Comparison of ENCODE assay signal across 18 cellular contexts in the genomic region with DNA sequence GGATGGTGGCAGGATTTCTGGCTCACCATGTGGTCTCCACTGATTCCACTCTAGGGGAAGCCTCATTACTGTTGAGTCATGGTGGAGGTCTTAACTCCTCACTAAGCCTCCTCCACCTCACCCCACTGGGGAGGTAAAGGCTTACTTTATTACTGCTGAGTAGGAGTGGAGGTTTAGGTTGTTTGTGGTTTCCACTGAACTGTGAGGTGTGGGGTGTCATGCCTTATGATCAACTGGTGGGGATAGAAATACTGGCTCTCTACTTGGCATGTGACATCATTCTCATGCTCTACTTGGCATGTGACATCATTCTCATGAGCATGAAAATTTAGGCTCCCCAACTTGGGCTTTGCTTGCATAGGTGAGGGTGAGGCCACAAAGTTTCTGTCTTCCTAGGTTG. TPM values are rescaled to one million over a fixed set of nuclear protein-coding genes. Genes with fewer than 3 reads are reported as not detected.
DNase-seq lines count a peak whose midpoint lies in the region; ATAC-seq lines count a peak whose summit lies in the region.
"Had no signal": no experiment of that assay in that cellular context is flagged by ENCODE, and none has a peak within 500 bp of the region (broad histone marks: within the 10 kb centered on the region; RNA-seq: fewer than 3 reads in every experiment).

No MANE protein-coding gene starts in this region.

- H3K27ac Mint-ChIP-seq in stimulated activated naive CD8-positive, alpha-beta T cell treated with anti-CD3 and anti-CD28 coated beads, Interleukin-15, amount 100 ng/mL, for 72 hours, result no peak overlapping the region
- H3K27ac Mint-ChIP-seq in stimulated activated effector memory CD8-positive, alpha-beta T cell treated with anti-CD3 and anti-CD28 coated beads, Interleukin-12 subunit alpha, Interleukin-12 subunit beta, amount 100 ng/mL, for 72 hours, result no peak overlapping the region
- H3K27ac Mint-ChIP-seq: CD14-positive monocyte; CD8-positive, alpha-beta T cell; GM23338 had no signal

- peak; percentile 49 for ATAC-seq in stimulated activated naive CD8-positive, alpha-beta T cell treated with anti-CD3 and anti-CD28 coated beads, Interleukin-15, Interleukin-2, amounts not matched to agents 100 U/mL and 50 U/mL, for 24 hours
- ATAC-seq in stimulated activated naive CD8-positive, alpha-beta T cell treated with anti-CD3 and anti-CD28 coated beads, Interleukin-15, amount 100 ng/mL, for 72 hours, result no peak
- peak; percentile 67 for ATAC-seq in stimulated activated effector memory CD8-positive, alpha-beta T cell treated with anti-CD3 and anti-CD28 coated beads, Interleukin-12 subunit alpha, Interleukin-12 subunit beta, amount 100 ng/mL, for 72 hours
- ATAC-seq in GM19328 (IDR thresholded peaks at IDR 0.05; ENCODE audit: unreplicated experiment) (no peak), HG03354 (IDR thresholded peaks at IDR 0.05; ENCODE audit: poor library complexity, severe bottlenecking, unreplicated experiment) (no peak)
- ATAC-seq: A549; CD8-positive, alpha-beta T cell; GM23338 had no signal

- no peaks in the 10 kb centered on the region for H3K4me1 ChIP-seq in SJCRH30
- H3K4me1 ChIP-seq: A549, BE2C had no signal

- no peaks in the 10 kb centered on the region for H3K27me3 ChIP-seq in SJCRH30
- H3K27me3 ChIP-seq: BE2C had no signal

- in situ Hi-C loops in KBM-7 (cut with MboI; ENCODE audit: low pct_unique_long_range_greater_than_20kb, low sequenced_read_pairs), result no loop called here

- peaks cover 86% of the 10 kb centered on the region for H3K27me3 Mint-ChIP-seq in stimulated activated naive CD8-positive, alpha-beta T cell treated with anti-CD3 and anti-CD28 coated beads, Interleukin-15, amount 100 ng/mL, for 72 hours

- H3K4me1 Mint-ChIP-seq in stimulated activated naive CD8-positive, alpha-beta T cell treated with anti-CD3 and anti-CD28 coated beads, Interleukin-15, amount 100 ng/mL, for 72 hours, result peaks cover 11% of the 10 kb centered on the region
- no peaks in the 10 kb centered on the region for H3K4me1 Mint-ChIP-seq in stimulated activated effector memory CD8-positive, alpha-beta T cell treated with anti-CD3 and anti-CD28 coated beads, Interleukin-12 subunit alpha, Interleukin-12 subunit beta, amount 100 ng/mL, for 72 hours
- H3K4me1 Mint-ChIP-seq: GM23338 had no signal

- no peaks in the 10 kb centered on the region for H3K36me3 ChIP-seq in SJCRH30
- H3K36me3 ChIP-seq: BE2C had no signal

- no peaks in the 10 kb centered on the region for H3K36me3 Mint-ChIP-seq in stimulated activated effector memory CD8-positive, alpha-beta T cell treated with anti-CD3 and anti-CD28 coated beads, Interleukin-12 subunit alpha, Interleukin-12 subunit beta, amount 100 ng/mL, for 72 hours
- H3K36me3 Mint-ChIP-seq: CD14-positive monocyte; CD8-positive, alpha-beta T cell had no signal

- no peaks in the 10 kb centered on the region for H3K9me3 ChIP-seq in SJCRH30 (replicated peaks)
- H3K9me3 ChIP-seq: A549 had no signal

- no peak for DNase-seq in stimulated activated naive CD8-positive, alpha-beta T cell treated with anti-CD3 and anti-CD28 coated beads, Interleukin-15, Interleukin-2, amounts not matched to agents 100 U/mL and 50 U/mL, for 24 hours
- no peak for DNase-seq in stimulated activated naive CD8-positive, alpha-beta T cell treated with anti-CD3 and anti-CD28 coated beads, Interleukin-15, amount 100 ng/mL, for 72 hours
- DNase-seq in KBM-7 (peak; percentile 28), kidney glomerular epithelial cell (lab: John Stamatoyannopoulos, UW) (peak; percentile 68), SJCRH30 (no peak)
- DNase-seq in stimulated activated effector memory CD8-positive, alpha-beta T cell treated with anti-CD3 and anti-CD28 coated beads, Interleukin-12 subunit alpha, Interleukin-12 subunit beta, amount 100 ng/mL, for 72 hours (ENCODE audit: low spot score in 2 of 2), result no peak
- DNase-seq: BE2C; CD8-positive, alpha-beta T cell; COR-L47; DMS153; DMS79 treated with DMSO at 0.1 percent for 48 hours; EL; H7 had no signal

- H3K9me3 Mint-ChIP-seq in stimulated activated naive CD8-positive, alpha-beta T cell treated with anti-CD3 and anti-CD28 coated beads, Interleukin-15, amount 100 ng/mL, for 72 hours, result no peaks in the 10 kb centered on the region
- no peaks in the 10 kb centered on the region for H3K9me3 Mint-ChIP-seq in stimulated activated effector memory CD8-positive, alpha-beta T cell treated with anti-CD3 and anti-CD28 coated beads, Interleukin-12 subunit alpha, Interleukin-12 subunit beta, amount 100 ng/mL, for 72 hours
- H3K9me3 Mint-ChIP-seq: CD8-positive, alpha-beta T cell; GM23338 had no signal

- H3K27ac ChIP-seq in SJCRH30, result no peak overlapping the region
- H3K27ac ChIP-seq: A549 had no signal

- no peak overlapping the region for H3K4me3 Mint-ChIP-seq in stimulated activated naive CD8-positive, alpha-beta T cell treated with anti-CD3 and anti-CD28 coated beads, Interleukin-15, amount 100 ng/mL, for 72 hours
- H3K4me3 Mint-ChIP-seq in stimulated activated effector memory CD8-positive, alpha-beta T cell treated with anti-CD3 and anti-CD28 coated beads, Interleukin-12 subunit alpha, Interleukin-12 subunit beta, amount 100 ng/mL, for 72 hours, result no peak overlapping the region
- H3K4me3 Mint-ChIP-seq: CD14-positive monocyte; CD8-positive, alpha-beta T cell; GM23338 had no signal

- H3K4me3 ChIP-seq in SJCRH30, result no peak overlapping the region
- H3K4me3 ChIP-seq: A549, GM23338 had no signal

RNA-seq across cellular contexts. Expression of gene COL6A1, which starts 35.6 kb away (rescaled TPM):
- total RNA-seq in SJCRH30 (2014; rRNA removed; shearing (Covaris generic)), result 12.6 and 13.3 TPM in 2 replicates

Comparison
In these comparisons a context has a peak if more than half of its experiments do, and no peak if none do; other contexts are left out.
1. ATAC-seq: peak in stimulated activated naive CD8-positive, alpha-beta T cell treated with anti-CD3 and anti-CD28 coated beads, Interleukin-15, Interleukin-2, amounts not matched to agents 100 U/mL and 50 U/mL, for 24 hours (single experiment) and stimulated activated effector memory CD8-positive, alpha-beta T cell treated with anti-CD3 and anti-CD28 coated beads, Interleukin-12 subunit alpha, Interleukin-12 subunit beta, amount 100 ng/mL, for 72 hours (single experiment); none in stimulated activated naive CD8-positive, alpha-beta T cell treated with anti-CD3 and anti-CD28 coated beads, Interleukin-15, amount 100 ng/mL, for 72 hours (single experiment), GM19328 (single experiment) and HG03354 (single experiment).
2. DNase-seq: peak in KBM-7 (single experiment) and kidney glomerular epithelial cell (single experiment); none in stimulated activated naive CD8-positive, alpha-beta T cell treated with anti-CD3 and anti-CD28 coated beads, Interleukin-15, Interleukin-2, amounts not matched to agents 100 U/mL and 50 U/mL, for 24 hours (single experiment), stimulated activated naive CD8-positive, alpha-beta T cell treated with anti-CD3 and anti-CD28 coated beads, Interleukin-15, amount 100 ng/mL, for 72 hours (0 of 2), stimulated activated effector memory CD8-positive, alpha-beta T cell treated with anti-CD3 and anti-CD28 coated beads, Interleukin-12 subunit alpha, Interleukin-12 subunit beta, amount 100 ng/mL, for 72 hours (0 of 2) and SJCRH30 (0 of 2).